In the genomic region with DNA sequence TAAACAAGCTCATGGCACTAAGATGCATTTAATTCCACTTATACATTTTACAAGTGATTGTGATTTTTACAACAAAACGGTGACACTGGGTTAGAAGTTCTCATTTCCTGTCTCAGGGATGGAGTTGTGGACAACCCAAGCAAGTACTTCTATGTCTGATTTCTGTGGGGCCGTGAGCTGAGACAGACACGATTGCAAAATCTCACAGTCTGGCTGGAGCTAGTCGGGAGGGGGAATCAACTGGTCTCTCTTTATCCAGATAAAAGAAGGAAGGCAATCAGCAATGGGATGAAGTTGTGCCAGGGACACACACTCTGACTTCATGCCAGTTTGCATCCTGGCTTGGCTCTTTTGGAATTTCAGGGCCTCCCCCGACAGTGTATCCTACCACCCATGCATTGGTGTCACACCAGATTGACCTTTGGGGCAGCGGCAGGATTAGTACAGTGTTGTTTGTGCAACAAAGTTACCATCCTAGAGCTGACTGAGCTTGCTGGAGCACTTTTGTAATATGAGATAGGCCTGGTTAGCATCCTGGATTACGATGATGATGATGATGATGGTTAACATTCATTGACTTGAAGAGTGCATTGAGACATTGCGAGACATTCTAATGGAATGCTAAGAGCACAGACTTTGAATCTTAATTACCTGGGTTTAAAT, we compare ENCODE assay signal across 22 cellular contexts.
A peak's percentile ranks its signal among the peaks of the same experiment; 100 is the strongest.
DNase-seq lines count a peak whose midpoint lies in the region; ATAC-seq and TF ChIP-seq lines count a peak whose summit lies in the region.
"Had no signal": no experiment of that assay in that cellular context is flagged by ENCODE, and none has a peak within 500 bp of the region (broad histone marks: within the 10 kb centered on the region; RNA-seq: fewer than 3 reads in every experiment).

No MANE protein-coding gene starts in this region.

- H2BK15ac ChIP-seq in mesenchymal stem cell (ENCODE audit: low read depth, poor library complexity, severe bottlenecking) = no peak overlapping the region

- DNase-seq in EL = peak; percentile 11
- peak; percentile 53 for DNase-seq in NOMO-1 treated with dmso at 0.1 percent for 144 hours (lab: John Stamatoyannopoulos, UW; ENCODE audit: unreplicated experiment)
- DNase-seq in choroid plexus epithelial cell (ENCODE audit: low read depth) = peak; percentile 87
- peak; percentile 64 for DNase-seq in mesenchymal stem cell
- DNase-seq in iPS-NIHi7 (ENCODE audit: extremely low spot score) = no peak
- DNase-seq in activated naive CD4-positive, alpha-beta T cell treated with anti-CD3 and anti-CD28 coated beads, Interleukin-2, amount 50 U/mL, for 16 hours = no peak
- DNase-seq: activated CD4-positive, alpha-beta T cell treated with anti-CD3 and anti-CD28 coated beads, Interleukin-2, amount 50 U/mL, for 1 hour; DND-41; foreskin melanocyte; NCI-H1105; NCI-H526; stimulated activated CD4-positive, alpha-beta T cell treated with anti-CD3 and anti-CD28 coated beads, Interleukin-4, amount 100 ng/mL, for 1 hour had no signal

- no peak overlapping the region for H4K91ac ChIP-seq in mesenchymal stem cell (ENCODE audit: low read length)

- no peak overlapping the region for H3K4me2 ChIP-seq in mesenchymal stem cell (ENCODE audit: low read length, poor library complexity, severe bottlenecking)
- H3K4me2 ChIP-seq: KMS-11, PC-9 had no signal

- no peak overlapping the region for H2AK5ac ChIP-seq in mesenchymal stem cell (ENCODE audit: low read length, severe bottlenecking)

- no peak overlapping the region for H3K23ac ChIP-seq in mesenchymal stem cell (ENCODE audit: low read length in 2 of 2)

- H3K4me3 ChIP-seq in choroid plexus epithelial cell (ENCODE audit: low read depth, low read length) (no peak overlapping the region), mesenchymal stem cell (ENCODE audit: insufficient read depth in 1 of 2, low read depth in 1 of 2, low read length in 2 of 2) (no peak overlapping the region)
- H3K4me3 ChIP-seq: ascending aorta, coronary artery, PC-9, vagina had no signal

- 81% methylated on average over 8 of the region's 8 CpGs for WGBS in mesenchymal stem cell

- H2AFZ ChIP-seq in mesenchymal stem cell (ENCODE audit: low read depth, low read length) = no peak overlapping the region
- H2AFZ ChIP-seq: PC-9 had no signal

- H2BK5ac ChIP-seq in mesenchymal stem cell (ENCODE audit: low read depth, low read length, poor library complexity, severe bottlenecking) = no peak overlapping the region

- no peak for ATAC-seq in GM21360 (IDR thresholded peaks at IDR 0.05; ENCODE audit: unreplicated experiment)
- ATAC-seq in GM21786 (IDR thresholded peaks at IDR 0.05; ENCODE audit: unreplicated experiment) = no peak
- ATAC-seq: HCT116, SK-N-SH treated with all-trans-retinoic acid at 6 μM for 48 hours had no signal

- no peak overlapping the region for H3K14ac ChIP-seq in mesenchymal stem cell (ENCODE audit: low read length in 2 of 2)

- no peak overlapping the region for H3K27ac ChIP-seq in mesenchymal stem cell (ENCODE audit: low read length, poor library complexity, severe bottlenecking)
- H3K27ac ChIP-seq: ascending aorta, coronary artery, HL-60, KMS-11, PC-9, vagina had no signal

- no peak overlapping the region for H3K4ac ChIP-seq in mesenchymal stem cell (ENCODE audit: low read depth in 1 of 2, low read length in 2 of 2)

- H3K36me3 ChIP-seq in mesenchymal stem cell (ENCODE audit: control insufficient read depth in 1 of 2, insufficient read depth in 2 of 2, low read depth in 1 of 2, low read length in 2 of 2) = no peaks in the 10 kb centered on the region
- H3K36me3 ChIP-seq: ascending aorta, vagina had no signal

- no peaks in the 10 kb centered on the region for H3K79me1 ChIP-seq in mesenchymal stem cell (replicated peaks; ENCODE audit: low read length, poor library complexity, severe bottlenecking)

- H2BK120ac ChIP-seq in mesenchymal stem cell (ENCODE audit: low read depth, low read length) = no peak overlapping the region

- H3K9me3 ChIP-seq in mesenchymal stem cell (ENCODE audit: control insufficient read depth, low read length) = no peaks in the 10 kb centered on the region
- H3K9me3 ChIP-seq: ascending aorta, vagina had no signal

- H3K27me3 ChIP-seq in mesenchymal stem cell (ENCODE audit: control insufficient read depth in 1 of 2, insufficient read depth in 1 of 2, low read length in 2 of 2) = peaks cover 0 to 8% of the 10 kb centered on the region in 2 experiments
- H3K27me3 ChIP-seq: ascending aorta, vagina had no signal

- peak overlapping the region; percentile 11 to 66 for H2BK12ac ChIP-seq in mesenchymal stem cell (ENCODE audit: low read length in 2 of 2)

- no peak overlapping the region for H3K9ac ChIP-seq in mesenchymal stem cell (ENCODE audit: low read length)
- H3K9ac ChIP-seq: KMS-11 had no signal

- no peak overlapping the region for H4K8ac ChIP-seq in mesenchymal stem cell (ENCODE audit: low read length)

- no peak for TF ChIP-seq CTCF in choroid plexus epithelial cell (conservative IDR thresholded peaks at IDR 0.05; ENCODE audit: low read depth, low read length)

- H3K18ac ChIP-seq in mesenchymal stem cell (ENCODE audit: low read depth in 1 of 2, low read length in 2 of 2) = no peak overlapping the region

- peaks cover 6% of the 10 kb centered on the region for H3K4me1 ChIP-seq in mesenchymal stem cell (ENCODE audit: control insufficient read depth, insufficient read depth, low read depth, low read length)
- H3K4me1 ChIP-seq: vagina had no signal

Comparison
In these comparisons a context has a peak if more than half of its experiments do, and no peak if none do; other contexts are left out.
1. DNase-seq: peak in EL (single experiment), NOMO-1 treated with dmso at 0.1 percent for 144 hours (single experiment), choroid plexus epithelial cell (single experiment) and mesenchymal stem cell (single experiment); none in iPS-NIHi7 (single experiment) and activated naive CD4-positive, alpha-beta T cell treated with anti-CD3 and anti-CD28 coated beads, Interleukin-2, amount 50 U/mL, for 16 hours (single experiment).